In genomic region chr6:17408081-17408480, GRCh38 we compare ENCODE assay signal across 24 cellular contexts. TPM values are rescaled to one million over a fixed set of nuclear protein-coding genes. Genes with fewer than 3 reads are reported as not detected.
DNase-seq lines count a peak whose midpoint lies in the region; ATAC-seq and TF ChIP-seq lines count a peak whose summit lies in the region.
"Had no signal": no experiment of that assay in that cellular context is flagged by ENCODE, and none has a peak within 500 bp of the region (broad histone marks: within the 10 kb centered on the region; RNA-seq: fewer than 3 reads in every experiment).

No MANE protein-coding gene starts in this region.

- no peaks in the 10 kb centered on the region for H3K4me1 ChIP-seq in ovary (ENCODE audit: insufficient read depth)
- H3K4me1 ChIP-seq: BE2C had no signal

- WGBS in ovary, 3 donors: 48 to 72% (median 63%) methylated on average over 4 of the region's 4 CpGs

- H3K4me3 ChIP-seq in coronary artery (no peak overlapping the region), ovary (no peak overlapping the region)
- H3K4me3 ChIP-seq: K562, SJSA1 had no signal

- no peak for DNase-seq in Right ventricle myocardium superior
- no peak for DNase-seq in Right ventricle myocardium inferior (ENCODE audit: missing footprints)
- no peak for DNase-seq in chondrocyte (ENCODE audit: low spot score)
- DNase-seq in mesothelial cell of epicardium (ENCODE audit: low spot score in 2 of 2, unreplicated experiment in 2 of 2): no peak
- no peak for DNase-seq in coronary artery (ENCODE audit: low spot score)
- no peak for DNase-seq in ovary
- DNase-seq: BE2C; CD8-positive, alpha-beta memory T cell; DMS 273 treated with DMSO at 0.1 percent for 48 hours; DMS79 treated with DMSO at 0.1 percent for 48 hours; Kasumi-1; NCI-H1092 treated with DMSO at 0.1 percent for 48 hours; NCI-H1436; NCI-H187 treated with DMSO at 0.1 percent for 48 hours; NCI-H2171 treated with DMSO at 0.1 percent for 48 hours; NCI-H345; NCI-H524; NCI-H774 had no signal

- no peaks in the 10 kb centered on the region for H3K27me3 Mint-ChIP-seq in chondrocyte (ENCODE audit: low read depth)
- no peaks in the 10 kb centered on the region for H3K27me3 Mint-ChIP-seq in mesothelial cell of epicardium (ENCODE audit: low read depth)

- peak overlapping the region in 1 of 2 donors; percentile 16 for H3K27ac ChIP-seq in coronary artery
- no peak overlapping the region for H3K27ac ChIP-seq in ovary
- H3K27ac ChIP-seq: 22Rv1, SJSA1 had no signal

- ATAC-seq in Right ventricle myocardium superior (ENCODE audit: poor library complexity) (peak; percentile 48), Right ventricle myocardium inferior (no peak), HG02884 (IDR thresholded peaks at IDR 0.05; ENCODE audit: unreplicated experiment) (no peak)
- ATAC-seq: HepG2, K562 had no signal

- no peak for TF ChIP-seq POLR2A in ovary (IDR thresholded peaks at IDR 0.05)

- H3K9me3 Mint-ChIP-seq in chondrocyte (ENCODE audit: low read depth) (peaks cover 2% of the 10 kb centered on the region), mesothelial cell of epicardium (peaks cover 11% of the 10 kb centered on the region)

- H3K4me3 Mint-ChIP-seq in chondrocyte (ENCODE audit: unreplicated experiment) (no peak overlapping the region), mesothelial cell of epicardium (no peak overlapping the region)
- H3K4me3 Mint-ChIP-seq: CD14-positive monocyte; CD8-positive, alpha-beta memory T cell had no signal

- TF ChIP-seq CTCF in chondrocyte (IDR thresholded peaks at IDR 0.05): no peak
- no peak for TF ChIP-seq CTCF in mesothelial cell of epicardium (IDR thresholded peaks at IDR 0.05; ENCODE audit: unreplicated experiment)
- TF ChIP-seq CTCF in coronary artery (IDR thresholded peaks at IDR 0.05): no peak
- TF ChIP-seq CTCF in ovary (IDR thresholded peaks at IDR 0.05): no peak

- H3K27ac Mint-ChIP-seq in chondrocyte (ENCODE audit: unreplicated experiment) (peak overlapping the region; percentile 39), mesothelial cell of epicardium (peak overlapping the region; percentile 66)
- H3K27ac Mint-ChIP-seq: CD14-positive monocyte; CD8-positive, alpha-beta memory T cell had no signal

- peaks cover 64% of the 10 kb centered on the region for H3K4me1 Mint-ChIP-seq in chondrocyte (ENCODE audit: low read depth)
- H3K4me1 Mint-ChIP-seq in mesothelial cell of epicardium: peaks cover 3% of the 10 kb centered on the region
- H3K4me1 Mint-ChIP-seq: CD14-positive monocyte; CD8-positive, alpha-beta memory T cell had no signal

- no peaks in the 10 kb centered on the region for H3K9me3 ChIP-seq in ovary
- H3K9me3 ChIP-seq: BE2C, SJSA1 had no signal

- H3K36me3 Mint-ChIP-seq in chondrocyte (ENCODE audit: low read depth) (peaks cover 12% of the 10 kb centered on the region), mesothelial cell of epicardium (peaks cover 19% of the 10 kb centered on the region)
- H3K36me3 Mint-ChIP-seq: CD14-positive monocyte had no signal

- intact Hi-C loops in Right ventricle myocardium superior (cut with DNase I): no loop called here
- intact Hi-C loops in Right ventricle myocardium inferior (cut with DNase I): no loop called here
- intact Hi-C loops in ovary (cut with DNase I): no loop called here

- TF ChIP-seq EP300 in ovary (IDR thresholded peaks at IDR 0.05): no peak

- H3K27me3 ChIP-seq in ovary: no peaks in the 10 kb centered on the region
- H3K27me3 ChIP-seq: BE2C, SJSA1 had no signal

- no peaks in the 10 kb centered on the region for H3K36me3 ChIP-seq in ovary
- H3K36me3 ChIP-seq: BE2C had no signal

RNA-seq across cellular contexts. Expression of gene CAP2, which starts 14.7 kb away (rescaled TPM):
- total RNA-seq in Right ventricle myocardium superior (118 TPM), Right ventricle myocardium inferior (137 TPM), chondrocyte (76.6 to 90.4 TPM (median 86.1 TPM) in 3 replicates), mesothelial cell of epicardium (14.1 to 15.6 TPM (median 15.0 TPM) in 3 replicates), ovary (10 to 100 TPM in 1 of 7 donors, 1 to 10 TPM in 6; 2.0 to 16.6 (median 4.5) TPM)
- 10 to 100 TPM in 1 of 2 donors, 1 to 10 TPM in 1; 5.0 to 21.7 TPM for polyA plus RNA-seq in ovary
- total RNA-seq: CD8-positive, alpha-beta memory T cell; K562 had no signal
- polyA plus RNA-seq: CD14-positive monocyte, K562 had no signal
